Comparison of ENCODE assay signal across 1 cellular context in the genomic region with DNA sequence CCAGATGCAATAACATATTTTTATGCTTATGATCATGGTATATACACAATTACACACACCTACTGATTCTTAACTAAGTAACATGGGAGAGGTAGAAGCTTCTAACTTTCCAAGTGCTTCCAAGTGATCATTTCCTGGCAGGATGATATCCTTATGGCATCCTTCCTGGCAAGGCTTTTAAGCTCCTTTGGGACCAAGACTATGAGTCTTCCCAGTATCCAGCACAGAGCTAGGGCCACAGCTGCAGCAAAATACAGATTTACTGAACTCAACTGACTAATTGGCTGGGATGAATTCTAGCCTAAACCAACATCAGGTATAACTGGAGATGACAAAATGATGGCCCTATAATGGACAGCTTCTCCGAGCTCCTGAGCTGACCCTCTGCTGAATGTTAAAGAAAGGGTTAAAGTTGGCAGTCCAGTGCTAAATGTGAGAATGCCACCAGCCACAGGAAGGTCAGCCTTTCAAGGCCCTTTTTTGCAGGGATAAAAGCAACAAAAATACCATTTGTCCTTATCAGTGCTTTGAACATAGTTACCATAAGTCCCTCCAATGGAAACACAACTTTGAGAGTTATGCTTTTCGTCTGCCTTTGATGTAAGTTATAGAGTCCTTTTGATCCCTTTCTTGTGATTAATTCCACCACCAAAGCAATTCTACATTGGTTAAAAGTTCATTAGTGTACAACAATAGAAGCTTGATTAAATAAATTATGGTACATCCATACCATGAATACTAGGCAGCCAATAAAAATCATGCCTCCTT.
A peak's percentile ranks its signal among the peaks of the same experiment; 100 is the strongest.
TF ChIP-seq lines count a peak whose summit lies in the region.

No MANE protein-coding gene starts in this region.

TF ChIP-seq in HepG2, 621 proteins besides CTCF, POLR2A, EP300 and RAD21 (continued from another document and continues in another):
- TF ChIP-seq, protein P1, sequence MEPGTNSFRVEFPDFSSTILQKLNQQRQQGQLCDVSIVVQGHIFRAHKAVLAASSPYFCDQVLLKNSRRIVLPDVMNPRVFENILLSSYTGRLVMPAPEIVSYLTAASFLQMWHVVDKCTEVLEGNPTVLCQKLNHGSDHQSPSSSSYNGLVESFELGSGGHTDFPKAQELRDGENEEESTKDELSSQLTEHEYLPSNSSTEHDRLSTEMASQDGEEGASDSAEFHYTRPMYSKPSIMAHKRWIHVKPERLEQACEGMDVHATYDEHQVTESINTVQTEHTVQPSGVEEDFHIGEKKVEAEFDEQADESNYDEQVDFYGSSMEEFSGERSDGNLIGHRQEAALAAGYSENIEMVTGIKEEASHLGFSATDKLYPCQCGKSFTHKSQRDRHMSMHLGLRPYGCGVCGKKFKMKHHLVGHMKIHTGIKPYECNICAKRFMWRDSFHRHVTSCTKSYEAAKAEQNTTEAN (CRISPR knock-in tag; conservative IDR thresholded peaks at IDR 0.05), result 0 out of 2 replicates have a peak, but pooled peaks have one; percentile 37
- TF ChIP-seq KLF11 (CRISPR knock-in tag; IDR thresholded peaks at IDR 0.05), result no peak
- TF ChIP-seq EZH2 (conservative IDR thresholded peaks at IDR 0.05; ENCODE audit: low read depth, low read length), result no peak
- no peak for TF ChIP-seq SNAPC5 (CRISPR knock-in tag; IDR thresholded peaks at IDR 0.05; ENCODE audit: borderline replicate concordance)
- TF ChIP-seq CSRNP1 (CRISPR knock-in tag; IDR thresholded peaks at IDR 0.05), result no peak
- TF ChIP-seq CAMTA2 (CRISPR knock-in tag; IDR thresholded peaks at IDR 0.05; ENCODE audit: borderline replicate concordance), result no peak
- TF ChIP-seq PAXIP1 (CRISPR knock-in tag; conservative IDR thresholded peaks at IDR 0.05), result peak; percentile 76
- TF ChIP-seq, protein P2, sequence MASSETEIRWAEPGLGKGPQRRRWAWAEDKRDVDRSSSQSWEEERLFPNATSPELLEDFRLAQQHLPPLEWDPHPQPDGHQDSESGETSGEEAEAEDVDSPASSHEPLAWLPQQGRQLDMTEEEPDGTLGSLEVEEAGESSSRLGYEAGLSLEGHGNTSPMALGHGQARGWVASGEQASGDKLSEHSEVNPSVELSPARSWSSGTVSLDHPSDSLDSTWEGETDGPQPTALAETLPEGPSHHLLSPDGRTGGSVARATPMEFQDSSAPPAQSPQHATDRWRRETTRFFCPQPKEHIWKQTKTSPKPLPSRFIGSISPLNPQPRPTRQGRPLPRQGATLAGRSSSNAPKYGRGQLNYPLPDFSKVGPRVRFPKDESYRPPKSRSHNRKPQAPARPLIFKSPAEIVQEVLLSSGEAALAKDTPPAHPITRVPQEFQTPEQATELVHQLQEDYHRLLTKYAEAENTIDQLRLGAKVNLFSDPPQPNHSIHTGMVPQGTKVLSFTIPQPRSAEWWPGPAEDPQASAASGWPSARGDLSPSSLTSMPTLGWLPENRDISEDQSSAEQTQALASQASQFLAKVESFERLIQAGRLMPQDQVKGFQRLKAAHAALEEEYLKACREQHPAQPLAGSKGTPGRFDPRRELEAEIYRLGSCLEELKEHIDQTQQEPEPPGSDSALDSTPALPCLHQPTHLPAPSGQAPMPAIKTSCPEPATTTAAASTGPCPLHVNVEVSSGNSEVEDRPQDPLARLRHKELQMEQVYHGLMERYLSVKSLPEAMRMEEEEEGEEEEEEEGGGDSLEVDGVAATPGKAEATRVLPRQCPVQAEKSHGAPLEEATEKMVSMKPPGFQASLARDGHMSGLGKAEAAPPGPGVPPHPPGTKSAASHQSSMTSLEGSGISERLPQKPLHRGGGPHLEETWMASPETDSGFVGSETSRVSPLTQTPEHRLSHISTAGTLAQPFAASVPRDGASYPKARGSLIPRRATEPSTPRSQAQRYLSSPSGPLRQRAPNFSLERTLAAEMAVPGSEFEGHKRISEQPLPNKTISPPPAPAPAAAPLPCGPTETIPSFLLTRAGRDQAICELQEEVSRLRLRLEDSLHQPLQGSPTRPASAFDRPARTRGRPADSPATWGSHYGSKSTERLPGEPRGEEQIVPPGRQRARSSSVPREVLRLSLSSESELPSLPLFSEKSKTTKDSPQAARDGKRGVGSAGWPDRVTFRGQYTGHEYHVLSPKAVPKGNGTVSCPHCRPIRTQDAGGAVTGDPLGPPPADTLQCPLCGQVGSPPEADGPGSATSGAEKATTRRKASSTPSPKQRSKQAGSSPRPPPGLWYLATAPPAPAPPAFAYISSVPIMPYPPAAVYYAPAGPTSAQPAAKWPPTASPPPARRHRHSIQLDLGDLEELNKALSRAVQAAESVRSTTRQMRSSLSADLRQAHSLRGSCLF (CRISPR knock-in tag; IDR thresholded peaks at IDR 0.05; ENCODE audit: borderline replicate concordance), result no peak
- TF ChIP-seq, protein P3, sequence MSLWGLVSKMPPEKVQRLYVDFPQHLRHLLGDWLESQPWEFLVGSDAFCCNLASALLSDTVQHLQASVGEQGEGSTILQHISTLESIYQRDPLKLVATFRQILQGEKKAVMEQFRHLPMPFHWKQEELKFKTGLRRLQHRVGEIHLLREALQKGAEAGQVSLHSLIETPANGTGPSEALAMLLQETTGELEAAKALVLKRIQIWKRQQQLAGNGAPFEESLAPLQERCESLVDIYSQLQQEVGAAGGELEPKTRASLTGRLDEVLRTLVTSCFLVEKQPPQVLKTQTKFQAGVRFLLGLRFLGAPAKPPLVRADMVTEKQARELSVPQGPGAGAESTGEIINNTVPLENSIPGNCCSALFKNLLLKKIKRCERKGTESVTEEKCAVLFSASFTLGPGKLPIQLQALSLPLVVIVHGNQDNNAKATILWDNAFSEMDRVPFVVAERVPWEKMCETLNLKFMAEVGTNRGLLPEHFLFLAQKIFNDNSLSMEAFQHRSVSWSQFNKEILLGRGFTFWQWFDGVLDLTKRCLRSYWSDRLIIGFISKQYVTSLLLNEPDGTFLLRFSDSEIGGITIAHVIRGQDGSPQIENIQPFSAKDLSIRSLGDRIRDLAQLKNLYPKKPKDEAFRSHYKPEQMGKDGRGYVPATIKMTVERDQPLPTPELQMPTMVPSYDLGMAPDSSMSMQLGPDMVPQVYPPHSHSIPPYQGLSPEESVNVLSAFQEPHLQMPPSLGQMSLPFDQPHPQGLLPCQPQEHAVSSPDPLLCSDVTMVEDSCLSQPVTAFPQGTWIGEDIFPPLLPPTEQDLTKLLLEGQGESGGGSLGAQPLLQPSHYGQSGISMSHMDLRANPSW (CRISPR knock-in tag; IDR thresholded peaks at IDR 0.05; ENCODE audit: borderline replicate concordance), result no peak
- TF ChIP-seq ZNF12 (CRISPR knock-in tag; IDR thresholded peaks at IDR 0.05), result no peak
- TF ChIP-seq, protein P4, sequence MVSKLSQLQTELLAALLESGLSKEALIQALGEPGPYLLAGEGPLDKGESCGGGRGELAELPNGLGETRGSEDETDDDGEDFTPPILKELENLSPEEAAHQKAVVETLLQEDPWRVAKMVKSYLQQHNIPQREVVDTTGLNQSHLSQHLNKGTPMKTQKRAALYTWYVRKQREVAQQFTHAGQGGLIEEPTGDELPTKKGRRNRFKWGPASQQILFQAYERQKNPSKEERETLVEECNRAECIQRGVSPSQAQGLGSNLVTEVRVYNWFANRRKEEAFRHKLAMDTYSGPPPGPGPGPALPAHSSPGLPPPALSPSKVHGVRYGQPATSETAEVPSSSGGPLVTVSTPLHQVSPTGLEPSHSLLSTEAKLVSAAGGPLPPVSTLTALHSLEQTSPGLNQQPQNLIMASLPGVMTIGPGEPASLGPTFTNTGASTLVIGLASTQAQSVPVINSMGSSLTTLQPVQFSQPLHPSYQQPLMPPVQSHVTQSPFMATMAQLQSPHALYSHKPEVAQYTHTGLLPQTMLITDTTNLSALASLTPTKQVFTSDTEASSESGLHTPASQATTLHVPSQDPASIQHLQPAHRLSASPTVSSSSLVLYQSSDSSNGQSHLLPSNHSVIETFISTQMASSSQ (IDR thresholded peaks at IDR 0.05; ENCODE audit: low read depth), result peak; percentile 59
- TF ChIP-seq, protein P4 (CRISPR knock-in tag; IDR thresholded peaks at IDR 0.05; ENCODE audit: borderline replicate concordance), result peak; percentile 80; the same call in 1 of the 2 replicates
- TF ChIP-seq TCF7L2 (IDR thresholded peaks at IDR 0.05; ENCODE audit: low read depth, low read length), result peak; percentile 73
- TF ChIP-seq GATA4 (IDR thresholded peaks at IDR 0.05; ENCODE audit: borderline replicate concordance, low read depth), result peak; percentile 93; the same call in 1 of the 2 replicates
- TF ChIP-seq RBM39 (IDR thresholded peaks at IDR 0.05; ENCODE audit: low read depth, low read length, poor library complexity, severe bottlenecking), result no peak
- TF ChIP-seq ZNF883 (CRISPR knock-in tag; IDR thresholded peaks at IDR 0.05; ENCODE audit: not compliant biosample characterization), result no peak
- TF ChIP-seq SNAPC4 (CRISPR knock-in tag; IDR thresholded peaks at IDR 0.05), result no peak
- no peak for TF ChIP-seq ZNF670 (CRISPR knock-in tag; IDR thresholded peaks at IDR 0.05; ENCODE audit: borderline replicate concordance)
- TF ChIP-seq RNF2 (conservative IDR thresholded peaks at IDR 0.05; ENCODE audit: low read depth), result no peak
- TF ChIP-seq ATRX (CRISPR knock-in tag; IDR thresholded peaks at IDR 0.05; ENCODE audit: borderline replicate concordance), result no peak
- no peak for TF ChIP-seq ZEB1 (IDR thresholded peaks at IDR 0.05; ENCODE audit: insufficient replicate concordance, low read depth)
- TF ChIP-seq ELF1 (CRISPR knock-in tag; IDR thresholded peaks at IDR 0.05), result peak; percentile 16; the same call in 1 of the 2 replicates
- TF ChIP-seq MAFK (conservative IDR thresholded peaks at IDR 0.05 in 1 of 2, IDR thresholded peaks at IDR 0.05 in 1 of 2; ENCODE audit: low read length in 2 of 2), result no peak
